In genomic region chr12:24739094-24739779, GRCh38 we compare ENCODE assay signal across 1 cellular context.
TF ChIP-seq lines count a peak whose summit lies in the region.

No MANE protein-coding gene starts in this region.

TF ChIP-seq in GM23338, 12 proteins besides CTCF, POLR2A, EP300 and RAD21 (continued from another document):
- TF ChIP-seq ZNF331 (CRISPR knock-in tag; IDR thresholded peaks at IDR 0.05; ENCODE audit: low read depth) = no peak
- TF ChIP-seq EZH2 (IDR thresholded peaks at IDR 0.05; ENCODE audit: low read depth, unreplicated experiment) = no peak
- no peak for TF ChIP-seq STAT1 (IDR thresholded peaks at IDR 0.05; ENCODE audit: unreplicated experiment)
- TF ChIP-seq JUNB (IDR thresholded peaks at IDR 0.05; ENCODE audit: unreplicated experiment) = no peak
- no peak for TF ChIP-seq ETS1 (IDR thresholded peaks at IDR 0.05)
- TF ChIP-seq REST (IDR thresholded peaks at IDR 0.05; ENCODE audit: unreplicated experiment) = no peak
- TF ChIP-seq ZNF114 (CRISPR knock-in tag; IDR thresholded peaks at IDR 0.05) = no peak
- no peak for TF ChIP-seq NANOG (IDR thresholded peaks at IDR 0.05; ENCODE audit: borderline replicate concordance)
- TF ChIP-seq POLR2AphosphoS5 (IDR thresholded peaks at IDR 0.05; ENCODE audit: low read depth) = no peak
- TF ChIP-seq EZH2phosphoT487 (IDR thresholded peaks at IDR 0.05; ENCODE audit: unreplicated experiment) = no peak
